In the genomic region with DNA sequence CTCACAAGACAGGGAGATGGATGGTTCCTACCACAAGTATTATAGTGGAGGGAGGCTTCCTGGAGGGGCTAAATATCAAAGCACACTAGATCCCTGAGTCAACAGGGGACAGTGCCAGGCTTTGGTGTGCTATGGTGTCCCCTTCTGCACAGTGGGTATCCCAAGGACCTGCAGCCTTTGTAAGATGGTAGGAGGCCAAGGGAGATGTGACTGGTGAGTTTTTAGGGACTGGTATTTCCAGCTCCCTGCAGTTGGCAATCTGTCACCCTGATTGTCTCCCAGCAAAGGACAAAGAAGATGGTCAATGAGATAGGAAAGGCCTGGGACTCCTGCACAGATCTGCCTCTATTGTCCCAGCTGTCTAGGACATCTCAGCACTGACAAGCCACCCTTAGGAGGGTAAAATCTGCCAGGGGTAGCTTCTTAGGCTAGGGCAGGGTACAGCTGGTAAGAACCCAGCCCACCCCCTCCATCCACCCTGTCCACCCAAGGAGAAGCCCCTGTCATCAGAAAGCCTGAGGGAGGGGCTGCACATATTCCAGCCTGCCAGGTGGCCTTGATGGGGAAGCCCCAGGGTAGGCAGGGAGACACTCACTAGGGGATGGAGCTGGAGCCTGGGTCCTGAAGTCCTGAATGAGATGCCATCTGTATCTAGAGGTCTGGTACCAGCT, we compare ENCODE assay signal across 1 cellular context.
TF ChIP-seq lines count a peak whose summit lies in the region.

No MANE protein-coding gene starts in this region.

TF ChIP-seq in IMR-90, 13 proteins besides CTCF, POLR2A, EP300 and RAD21:
- TF ChIP-seq RFX5 (IDR thresholded peaks at IDR 0.05; ENCODE audit: low read depth, low read length) (no peak), BHLHE40 (IDR thresholded peaks at IDR 0.05; ENCODE audit: low read depth, low read length) (no peak), RCOR1 (IDR thresholded peaks at IDR 0.05; ENCODE audit: insufficient replicate concordance, low read length) (no peak), CHD1 (IDR thresholded peaks at IDR 0.05; ENCODE audit: low read depth, low read length) (no peak), SMC3 (IDR thresholded peaks at IDR 0.05; ENCODE audit: low read depth, low read length) (no peak), USF2 (IDR thresholded peaks at IDR 0.05; ENCODE audit: low read depth, low read length) (no peak), CEBPB (IDR thresholded peaks at IDR 0.05; ENCODE audit: low read depth, low read length) (no peak), NFE2L2 (IDR thresholded peaks at IDR 0.05; ENCODE audit: low read depth, low read length) (no peak), MAFK (IDR thresholded peaks at IDR 0.05; ENCODE audit: low read depth, low read length) (no peak), MXI1 (IDR thresholded peaks at IDR 0.05; ENCODE audit: borderline replicate concordance, low read depth, low read length) (no peak), MAZ (IDR thresholded peaks at IDR 0.05; ENCODE audit: borderline replicate concordance, low read depth, low read length) (no peak), FOS (IDR thresholded peaks at IDR 0.05; ENCODE audit: low read depth, low read length) (no peak)
- TF ChIP-seq, protein P1, sequence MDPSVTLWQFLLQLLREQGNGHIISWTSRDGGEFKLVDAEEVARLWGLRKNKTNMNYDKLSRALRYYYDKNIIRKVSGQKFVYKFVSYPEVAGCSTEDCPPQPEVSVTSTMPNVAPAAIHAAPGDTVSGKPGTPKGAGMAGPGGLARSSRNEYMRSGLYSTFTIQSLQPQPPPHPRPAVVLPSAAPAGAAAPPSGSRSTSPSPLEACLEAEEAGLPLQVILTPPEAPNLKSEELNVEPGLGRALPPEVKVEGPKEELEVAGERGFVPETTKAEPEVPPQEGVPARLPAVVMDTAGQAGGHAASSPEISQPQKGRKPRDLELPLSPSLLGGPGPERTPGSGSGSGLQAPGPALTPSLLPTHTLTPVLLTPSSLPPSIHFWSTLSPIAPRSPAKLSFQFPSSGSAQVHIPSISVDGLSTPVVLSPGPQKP (IDR thresholded peaks at IDR 0.05; ENCODE audit: borderline replicate concordance, low read depth, low read length): no peak
